ENCODE assay signal across 1 cellular context in the genomic region with DNA sequence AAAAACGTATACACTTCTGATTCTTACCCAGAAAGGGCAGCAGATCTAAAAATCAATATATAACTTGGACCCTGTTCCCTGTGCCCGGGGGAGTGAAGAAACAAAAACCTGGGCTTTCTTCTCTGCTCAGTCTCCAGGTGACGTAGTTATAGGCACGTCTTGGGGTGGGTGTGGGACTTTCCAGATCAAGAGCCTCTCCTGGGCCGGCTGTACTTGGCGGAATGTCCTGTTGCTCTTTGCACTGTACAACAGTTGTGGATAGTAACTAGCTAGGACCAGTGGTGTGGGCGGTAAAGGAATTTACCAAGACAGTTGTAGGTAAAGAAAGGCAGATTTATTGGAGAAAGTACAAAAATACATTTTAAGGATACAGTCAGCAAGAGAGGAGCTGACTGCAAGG.
TF ChIP-seq lines count a peak whose summit lies in the region.

No MANE protein-coding gene starts in this region.

TF ChIP-seq in HepG2, 621 proteins besides CTCF, POLR2A, EP300 and RAD21:
- TF ChIP-seq, protein P1, sequence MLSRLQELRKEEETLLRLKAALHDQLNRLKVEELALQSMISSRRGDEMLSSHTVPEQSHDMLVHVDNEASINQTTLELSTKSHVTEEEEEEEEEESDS (CRISPR knock-in tag; IDR thresholded peaks at IDR 0.05; ENCODE audit: borderline replicate concordance), result no peak
- TF ChIP-seq ZNF329 (CRISPR knock-in tag; IDR thresholded peaks at IDR 0.05; ENCODE audit: low read depth), result no peak
- TF ChIP-seq CBFB (CRISPR knock-in tag; IDR thresholded peaks at IDR 0.05), result no peak
- no peak for TF ChIP-seq XRCC5 (optimal IDR thresholded peaks at IDR 0.05; ENCODE audit: low read length)
- no peak for TF ChIP-seq ZNF441 (CRISPR knock-in tag; IDR thresholded peaks at IDR 0.05; ENCODE audit: borderline replicate concordance)
- TF ChIP-seq TCF7 (IDR thresholded peaks at IDR 0.05; ENCODE audit: low read depth), result no peak
- TF ChIP-seq ELF1 (CRISPR knock-in tag; IDR thresholded peaks at IDR 0.05), result no peak
- no peak for TF ChIP-seq ZNF780A (CRISPR knock-in tag; IDR thresholded peaks at IDR 0.05)
- TF ChIP-seq EEA1 (CRISPR knock-in tag; IDR thresholded peaks at IDR 0.05; ENCODE audit: borderline replicate concordance), result no peak
- no peak for TF ChIP-seq ZNF3 (CRISPR knock-in tag; IDR thresholded peaks at IDR 0.05)
- TF ChIP-seq, protein P2, sequence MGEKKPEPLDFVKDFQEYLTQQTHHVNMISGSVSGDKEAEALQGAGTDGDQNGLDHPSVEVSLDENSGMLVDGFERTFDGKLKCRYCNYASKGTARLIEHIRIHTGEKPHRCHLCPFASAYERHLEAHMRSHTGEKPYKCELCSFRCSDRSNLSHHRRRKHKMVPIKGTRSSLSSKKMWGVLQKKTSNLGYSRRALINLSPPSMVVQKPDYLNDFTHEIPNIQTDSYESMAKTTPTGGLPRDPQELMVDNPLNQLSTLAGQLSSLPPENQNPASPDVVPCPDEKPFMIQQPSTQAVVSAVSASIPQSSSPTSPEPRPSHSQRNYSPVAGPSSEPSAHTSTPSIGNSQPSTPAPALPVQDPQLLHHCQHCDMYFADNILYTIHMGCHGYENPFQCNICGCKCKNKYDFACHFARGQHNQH (CRISPR knock-in tag; IDR thresholded peaks at IDR 0.05), result no peak
- TF ChIP-seq ZNF629 (CRISPR knock-in tag; conservative IDR thresholded peaks at IDR 0.05), result no peak
- no peak for TF ChIP-seq GRHL1 (CRISPR knock-in tag; conservative IDR thresholded peaks at IDR 0.05)
